Comparison of ENCODE assay signal across 31 cellular contexts in the genomic region with DNA sequence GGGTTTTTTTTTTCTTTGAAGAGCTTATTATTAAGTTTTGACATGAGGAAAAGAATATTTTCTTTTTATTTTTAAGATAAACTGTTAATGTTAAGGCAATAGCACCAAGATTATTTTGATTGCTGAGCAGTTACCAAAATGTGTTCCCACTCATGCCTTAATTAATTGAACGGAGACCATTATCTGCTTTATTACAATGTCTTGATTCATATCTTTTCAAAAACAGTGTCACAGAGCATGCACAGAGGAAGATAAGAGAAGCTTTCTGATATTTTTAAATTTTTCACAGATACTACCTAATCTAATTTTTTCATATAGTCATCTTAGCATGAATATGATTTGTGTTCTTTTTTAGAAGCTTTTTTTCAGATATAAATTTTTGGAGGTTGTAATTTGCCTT.
DNase-seq lines count a peak whose midpoint lies in the region; ATAC-seq and TF ChIP-seq lines count a peak whose summit lies in the region.
"Had no signal": no experiment of that assay in that cellular context is flagged by ENCODE, and none has a peak within 500 bp of the region (broad histone marks: within the 10 kb centered on the region; RNA-seq: fewer than 3 reads in every experiment).

No MANE protein-coding gene starts in this region.

- no peak overlapping the region for H2AFZ ChIP-seq in SK-N-SH (ENCODE audit: low read depth)

- no peak overlapping the region for H3K27ac Mint-ChIP-seq in effector memory CD8-positive, alpha-beta T cell
- H3K27ac Mint-ChIP-seq: B cell; CD4-positive, alpha-beta memory T cell; CD4-positive, alpha-beta T cell; CD4-positive, CD25-positive, alpha-beta regulatory T cell; CD8-positive, alpha-beta memory T cell; CD8-positive, alpha-beta T cell had no signal

- no peaks in the 10 kb centered on the region for H3K36me3 ChIP-seq in SK-N-SH (replicated peaks in 1 of 2; ENCODE audit: control insufficient read depth in 1 of 2, insufficient read depth in 2 of 2, low read length in 1 of 2)
- H3K36me3 ChIP-seq: BE2C; BLaER1; BLaER1 treated with 17β-estradiol and CSF1 and Interleukin-3, amounts not matched to agents 10 nM and 100 nM had no signal

- H3K9me3 Mint-ChIP-seq in effector memory CD8-positive, alpha-beta T cell: no peaks in the 10 kb centered on the region
- H3K9me3 Mint-ChIP-seq: CD8-positive, alpha-beta T cell had no signal

- no peak overlapping the region for H3K4me2 ChIP-seq in SK-N-SH
- H3K4me2 ChIP-seq: A549 had no signal

- no peaks in the 10 kb centered on the region for H3K27me3 Mint-ChIP-seq in effector memory CD8-positive, alpha-beta T cell
- H3K27me3 Mint-ChIP-seq: B cell; CD8-positive, alpha-beta memory T cell had no signal

- POLR2A ChIA-PET in SK-N-SH (lab: Yijun Ruan, JAX): no interaction called here

- no peaks in the 10 kb centered on the region for H3K36me3 Mint-ChIP-seq in effector memory CD8-positive, alpha-beta T cell (ENCODE audit: insufficient read depth)
- H3K36me3 Mint-ChIP-seq: CD14-positive monocyte; CD4-positive, alpha-beta memory T cell; CD4-positive, CD25-positive, alpha-beta regulatory T cell; CD8-positive, alpha-beta memory T cell; CD8-positive, alpha-beta T cell had no signal

- no peaks in the 10 kb centered on the region for H3K79me2 ChIP-seq in SK-N-SH (ENCODE audit: insufficient read depth)

- no peaks in the 10 kb centered on the region for H4K20me1 ChIP-seq in SK-N-SH (ENCODE audit: insufficient read depth)
- H4K20me1 ChIP-seq: BLaER1; BLaER1 treated with 17β-estradiol and CSF1 and Interleukin-3, amounts not matched to agents 10 nM and 100 nM had no signal

- TF ChIP-seq EP300 in SK-N-SH (IDR thresholded peaks at IDR 0.05; ENCODE audit: borderline replicate concordance in 1 of 2, low read depth in 1 of 2, low read length in 1 of 2): peak in 1 of 2 experiments; percentile 68; a peak in 1 of 4 replicates

- TF ChIP-seq RAD21 in SK-N-SH (IDR thresholded peaks at IDR 0.05; ENCODE audit: low read length): no peak

- no peak for TF ChIP-seq POLR2A in erythroblast (IDR thresholded peaks at IDR 0.05; ENCODE audit: low read length)

- H3K27ac ChIP-seq in SK-N-SH (ENCODE audit: low read depth in 2 of 2, low read length in 1 of 2): no peak overlapping the region
- H3K27ac ChIP-seq: 22Rv1; A549; BLaER1; BLaER1 treated with 17β-estradiol and CSF1 and Interleukin-3, amounts not matched to agents 10 nM and 100 nM; C4-2B had no signal

- no peak overlapping the region for H3K9ac ChIP-seq in SK-N-SH
- H3K9ac ChIP-seq: BLaER1; BLaER1 treated with 17β-estradiol and CSF1 and Interleukin-3, amounts not matched to agents 10 nM and 100 nM had no signal

- no peaks in the 10 kb centered on the region for H3K27me3 ChIP-seq in SK-N-SH (ENCODE audit: insufficient read depth)
- H3K27me3 ChIP-seq: BE2C; BLaER1; BLaER1 treated with 17β-estradiol and CSF1 and Interleukin-3, amounts not matched to agents 10 nM and 100 nM had no signal

- DNase-seq in SK-N-SH (no peak), erythroblast (lab: John Stamatoyannopoulos, UW) (no peak)
- no peak for DNase-seq in effector memory CD8-positive, alpha-beta T cell
- DNase-seq: 8988T; ACHN; AML-193; BE2C; C1 segment of cervical spinal cord; Caco-2; Calu3; CD4-positive, alpha-beta memory T cell; CD4-positive, alpha-beta T cell; CD4-positive, CD25-positive, alpha-beta regulatory T cell; CD8-positive, alpha-beta memory T cell; CD8-positive, alpha-beta T cell; COR-L47; DMS 273 treated with DMSO at 0.1 percent for 48 hours; DMS153; DMS53; DMS79; DMS79 treated with DMSO at 0.1 percent for 48 hours; DND-41; EL had no signal

- H3K9me3 ChIP-seq in SK-N-SH: no peaks in the 10 kb centered on the region
- H3K9me3 ChIP-seq: A549; BE2C; BLaER1; BLaER1 treated with 17β-estradiol and CSF1 and Interleukin-3, amounts not matched to agents 10 nM and 100 nM; Caco-2 had no signal

- H3K9me2 ChIP-seq in SK-N-SH: no peaks in the 10 kb centered on the region

- CTCF ChIA-PET in SK-N-SH (lab: Yijun Ruan, JAX): interaction anchor here (0.6 to 1.9 kb wide), 5 partner anchors 10 to 238 kb away, joined by 3 to 6 read pairs (median 3); no protein-coding TSS in a partner anchor

- H3K4me3 Mint-ChIP-seq in effector memory CD8-positive, alpha-beta T cell: no peak overlapping the region
- H3K4me3 Mint-ChIP-seq: B cell; CD14-positive monocyte; CD4-positive, alpha-beta memory T cell; CD4-positive, alpha-beta T cell; CD4-positive, CD25-positive, alpha-beta regulatory T cell; CD8-positive, alpha-beta memory T cell; CD8-positive, alpha-beta T cell had no signal

- no peaks in the 10 kb centered on the region for H3F3A ChIP-seq in SK-N-SH (replicated peaks; ENCODE audit: insufficient read depth)

- 73% methylated on average over 1 of the region's 1 CpG for WGBS in SK-N-SH (ENCODE audit: low lambda C conversion rate)

- peaks cover 0 to 7% of the 10 kb centered on the region in 2 experiments; a peak in 2 of 4 replicates for H3K4me1 ChIP-seq in SK-N-SH (ENCODE audit: control insufficient read depth in 1 of 2, insufficient read depth in 2 of 2, low read depth in 1 of 2, low read length in 1 of 2)
- H3K4me1 ChIP-seq: A549, Caco-2 had no signal

- no peaks in the 10 kb centered on the region for H3K4me1 Mint-ChIP-seq in effector memory CD8-positive, alpha-beta T cell (ENCODE audit: low read depth in 2 of 2)
- H3K4me1 Mint-ChIP-seq: B cell; CD14-positive monocyte; CD4-positive, alpha-beta memory T cell; CD4-positive, CD25-positive, alpha-beta regulatory T cell; CD8-positive, alpha-beta memory T cell had no signal

- ATAC-seq in SK-N-SH treated with all-trans-retinoic acid at 6 μM for 48 hours: no peak
- ATAC-seq in effector memory CD8-positive, alpha-beta T cell (replicated peaks): no peak
- ATAC-seq: A549; CD8-positive, alpha-beta T cell had no signal

- no peak overlapping the region for H3K4me3 ChIP-seq in SK-N-SH (ENCODE audit: low read depth in 2 of 2, low read length in 1 of 2)
- H3K4me3 ChIP-seq: A549; BLaER1; BLaER1 treated with 17β-estradiol and CSF1 and Interleukin-3, amounts not matched to agents 10 nM and 100 nM had no signal

- TF ChIP-seq CTCF in SK-N-SH (IDR thresholded peaks at IDR 0.05): no peak

TF ChIP-seq in SK-N-SH, 30 proteins besides CTCF, POLR2A, EP300 and RAD21:
- no peak for TF ChIP-seq NFIC (IDR thresholded peaks at IDR 0.05; ENCODE audit: borderline replicate concordance)
- TF ChIP-seq MEF2A (IDR thresholded peaks at IDR 0.05; ENCODE audit: borderline replicate concordance, low read depth): no peak
- peak; percentile 87 for TF ChIP-seq GATA2 (CRISPR knock-in tag; IDR thresholded peaks at IDR 0.05)
- TF ChIP-seq TCF12 (IDR thresholded peaks at IDR 0.05): no peak
- no peak for TF ChIP-seq POLR2AphosphoS5 (IDR thresholded peaks at IDR 0.05; ENCODE audit: low read depth, low read length)
- no peak for TF ChIP-seq NRF1 (IDR thresholded peaks at IDR 0.05; ENCODE audit: low read depth, low read length)
- TF ChIP-seq USF1 (IDR thresholded peaks at IDR 0.05; ENCODE audit: borderline replicate concordance, low read depth): no peak
- TF ChIP-seq CHD2 (IDR thresholded peaks at IDR 0.05; ENCODE audit: low read length, partially characterized antibody): no peak
- peak; percentile 79; the same call in 1 of the 2 replicates for TF ChIP-seq RCOR1 (IDR thresholded peaks at IDR 0.05; ENCODE audit: low read length)

TF ChIP-seq in SK-N-SH treated with all-trans-retinoic acid at 6 μM for 48 hours, 23 proteins besides CTCF, POLR2A, EP300 and RAD21:
- TF ChIP-seq TCF4 (CRISPR knock-in tag; IDR thresholded peaks at IDR 0.05; ENCODE audit: borderline replicate concordance) (peak; percentile 81), ZNF8 (CRISPR knock-in tag; IDR thresholded peaks at IDR 0.05) (no peak)
